In the genomic region with DNA sequence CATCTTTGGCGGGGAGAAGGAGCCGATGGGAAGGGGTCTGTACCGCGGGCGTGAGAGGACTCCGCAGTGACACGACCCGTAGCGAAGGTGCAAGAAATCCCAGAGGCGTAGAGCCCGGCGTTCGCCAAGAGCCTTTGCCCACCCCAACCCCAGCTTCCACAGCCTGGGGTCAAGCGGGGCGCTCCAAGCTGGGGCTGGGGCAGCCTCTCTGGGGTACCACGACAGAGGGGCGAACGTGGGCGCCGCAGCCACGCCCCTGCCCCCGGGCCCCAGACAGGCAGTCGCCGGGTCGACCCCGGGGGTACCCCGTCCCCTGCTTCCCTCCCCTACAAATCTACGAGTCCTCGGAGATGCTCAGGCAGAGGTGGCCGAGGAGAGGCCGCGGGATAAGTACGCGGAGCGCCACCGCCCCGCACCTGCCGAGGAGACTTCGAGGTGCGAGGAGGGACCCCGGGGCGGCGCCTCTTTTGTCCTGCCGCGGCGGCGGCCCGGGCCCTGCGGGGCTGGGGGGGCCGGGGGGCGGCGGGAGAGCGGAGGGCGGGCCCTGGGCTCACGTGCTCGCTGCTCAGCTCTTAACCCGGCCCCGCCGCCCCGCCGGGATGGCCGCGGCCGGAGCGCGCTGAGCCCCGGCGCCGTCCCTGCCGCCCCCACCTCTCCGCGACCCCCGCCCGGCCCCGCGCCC, we compare ENCODE assay signal across 1 cellular context.
TF ChIP-seq lines count a peak whose summit lies in the region.

A gene with protein sequence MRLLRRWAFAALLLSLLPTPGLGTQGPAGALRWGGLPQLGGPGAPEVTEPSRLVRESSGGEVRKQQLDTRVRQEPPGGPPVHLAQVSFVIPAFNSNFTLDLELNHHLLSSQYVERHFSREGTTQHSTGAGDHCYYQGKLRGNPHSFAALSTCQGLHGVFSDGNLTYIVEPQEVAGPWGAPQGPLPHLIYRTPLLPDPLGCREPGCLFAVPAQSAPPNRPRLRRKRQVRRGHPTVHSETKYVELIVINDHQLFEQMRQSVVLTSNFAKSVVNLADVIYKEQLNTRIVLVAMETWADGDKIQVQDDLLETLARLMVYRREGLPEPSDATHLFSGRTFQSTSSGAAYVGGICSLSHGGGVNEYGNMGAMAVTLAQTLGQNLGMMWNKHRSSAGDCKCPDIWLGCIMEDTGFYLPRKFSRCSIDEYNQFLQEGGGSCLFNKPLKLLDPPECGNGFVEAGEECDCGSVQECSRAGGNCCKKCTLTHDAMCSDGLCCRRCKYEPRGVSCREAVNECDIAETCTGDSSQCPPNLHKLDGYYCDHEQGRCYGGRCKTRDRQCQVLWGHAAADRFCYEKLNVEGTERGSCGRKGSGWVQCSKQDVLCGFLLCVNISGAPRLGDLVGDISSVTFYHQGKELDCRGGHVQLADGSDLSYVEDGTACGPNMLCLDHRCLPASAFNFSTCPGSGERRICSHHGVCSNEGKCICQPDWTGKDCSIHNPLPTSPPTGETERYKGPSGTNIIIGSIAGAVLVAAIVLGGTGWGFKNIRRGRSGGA (plus strand): TSS at position 575 of the 682 bp plus-strand sequence. CDS start 212 bp downstream, outside the sequence.

TF ChIP-seq in H1, 55 proteins besides CTCF, POLR2A, EP300 and RAD21:
- TF ChIP-seq SP2 (IDR thresholded peaks at IDR 0.05; ENCODE audit: low read length): no peak
- TF ChIP-seq, protein P1, sequence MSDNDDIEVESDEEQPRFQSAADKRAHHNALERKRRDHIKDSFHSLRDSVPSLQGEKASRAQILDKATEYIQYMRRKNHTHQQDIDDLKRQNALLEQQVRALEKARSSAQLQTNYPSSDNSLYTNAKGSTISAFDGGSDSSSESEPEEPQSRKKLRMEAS (IDR thresholded peaks at IDR 0.05): peak; percentile 37; the same call in 1 of the 2 replicates
- TF ChIP-seq KDM4A (IDR thresholded peaks at IDR 0.05; ENCODE audit: low read depth, low read length, severe bottlenecking): peak; percentile 42
- peak; percentile 63 for TF ChIP-seq SUZ12 (IDR thresholded peaks at IDR 0.05; ENCODE audit: low read length)
- TF ChIP-seq BCL11A (IDR thresholded peaks at IDR 0.05; ENCODE audit: low read depth in 2 of 2, low read length in 2 of 2): no peak
- peak; percentile 45 for TF ChIP-seq EZH2 (IDR thresholded peaks at IDR 0.05; ENCODE audit: low read depth, low read length, severe bottlenecking)
- TF ChIP-seq, protein P2, sequence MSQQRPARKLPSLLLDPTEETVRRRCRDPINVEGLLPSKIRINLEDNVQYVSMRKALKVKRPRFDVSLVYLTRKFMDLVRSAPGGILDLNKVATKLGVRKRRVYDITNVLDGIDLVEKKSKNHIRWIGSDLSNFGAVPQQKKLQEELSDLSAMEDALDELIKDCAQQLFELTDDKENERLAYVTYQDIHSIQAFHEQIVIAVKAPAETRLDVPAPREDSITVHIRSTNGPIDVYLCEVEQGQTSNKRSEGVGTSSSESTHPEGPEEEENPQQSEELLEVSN (IDR thresholded peaks at IDR 0.05): peak; percentile 41
